ENCODE assay signal across 8 cellular contexts in the genomic region with DNA sequence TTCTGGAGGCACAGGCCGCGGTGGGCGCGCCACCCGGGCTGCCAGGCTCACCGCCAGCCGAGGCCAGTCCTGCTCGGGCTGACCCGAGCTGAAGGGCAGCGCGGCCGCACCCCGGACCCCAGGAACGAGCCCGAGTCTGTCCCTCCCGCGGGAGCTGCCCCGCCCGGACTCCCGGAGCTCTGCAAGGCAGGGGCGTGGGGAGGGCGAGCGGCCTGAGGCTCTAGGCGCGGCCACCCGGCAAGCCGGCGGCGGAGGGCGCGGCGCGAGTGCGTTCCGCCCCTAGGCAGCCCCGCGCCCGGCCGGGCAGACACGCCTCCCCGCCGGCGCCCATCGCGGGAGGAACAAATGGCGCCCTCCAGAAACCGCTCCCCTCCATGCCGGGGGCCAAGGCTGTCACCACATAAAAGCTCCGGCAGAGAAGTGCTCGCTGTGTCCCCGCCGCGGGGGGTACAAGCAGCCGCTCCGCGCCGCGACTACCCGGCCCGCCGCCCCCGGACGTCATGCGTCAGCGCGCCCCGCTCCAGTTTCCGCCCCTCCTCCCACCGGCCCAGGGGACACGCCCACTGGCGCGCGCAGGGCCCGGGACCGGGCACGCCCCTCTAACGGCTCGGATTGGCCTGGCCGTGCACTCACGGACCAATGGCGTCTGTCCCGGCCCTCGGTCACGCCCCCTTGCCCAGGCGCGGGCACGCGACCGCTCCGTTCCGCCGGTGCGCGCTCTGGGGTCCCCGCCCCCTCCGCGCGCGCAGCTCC.
DNase-seq lines count a peak whose midpoint lies in the region; ATAC-seq and TF ChIP-seq lines count a peak whose summit lies in the region.

No MANE protein-coding gene starts in this region.

- TF ChIP-seq CTCF in AG09309 (IDR thresholded peaks at IDR 0.05; ENCODE audit: control insufficient read depth, insufficient read depth, low read depth, low read length, missing control alignments), result no peak

- ATAC-seq in HG03159 (IDR thresholded peaks at IDR 0.05; ENCODE audit: unreplicated experiment), result peak; percentile 60

- H3K4me3 ChIP-seq in AG09309 (ENCODE audit: control insufficient read depth, low read depth, low read length), result peak overlapping the region; percentile 67

- in situ Hi-C loops in GM18951 (cut with MboI; ENCODE audit: low sequenced_read_pairs, unreplicated experiment), result loop anchor here (10.0 kb wide), 1 partner anchor 101 kb away; no protein-coding TSS in a partner anchor

- DNase-seq in AG09309 (ENCODE audit: low read depth) (peak; percentile 88), NCI-H2227 treated with DMSO at 0.1 percent for 48 hours (lab: John Stamatoyannopoulos, UW) (peak; percentile 86), inferior parietal cortex (ENCODE audit: extremely low spot score) (peak; percentile 97), smooth muscle cell of the brain vasculature (ENCODE audit: low read depth, low spot score) (peak; percentile 96)
- peak; percentile 99 for DNase-seq in activated CD4-positive, CD25-positive, alpha-beta regulatory T cell treated with anti-CD3 and anti-CD28 coated beads, Interleukin-2, amount 50 U/mL, for 16 hours (ENCODE audit: low read depth, low spot score)
- peak; percentile 100 for DNase-seq in central memory CD4-positive, alpha-beta T cell

- peak; percentile 82 for TF ChIP-seq POLR2A in GM18951 (IDR thresholded peaks at IDR 0.05; ENCODE audit: extremely low read depth, insufficient read depth, insufficient read length)

Comparison
In these comparisons a context has a peak if more than half of its experiments do, and no peak if none do; other contexts are left out.
1. Peak in every context shown above with its lines: DNase-seq, ATAC-seq and H3K4me3 ChIP-seq.